ENCODE assay signal across 8 cellular contexts in genomic region chr18:68847219-68847860, GRCh38. TPM values are rescaled to one million over a fixed set of nuclear protein-coding genes. Genes with fewer than 3 reads are reported as not detected.
DNase-seq lines count a peak whose midpoint lies in the region; ATAC-seq and TF ChIP-seq lines count a peak whose summit lies in the region.

No MANE protein-coding gene starts in this region.

- no peak for DNase-seq in right atrium auricular region (ENCODE audit: low spot score)
- DNase-seq in cardiac septum (ENCODE audit: low spot score), result no peak
- DNase-seq in LHCN-M2 (ENCODE audit: low read depth), result peak; percentile 29
- peak; percentile 44 for DNase-seq in left kidney (ENCODE audit: low read depth, low spot score)
- no peak for DNase-seq in NCI-H524 treated with DMSO at 0.1 percent for 48 hours (lab: John Stamatoyannopoulos, UW)
- DNase-seq in activated CD4-positive, CD25-positive, alpha-beta regulatory T cell (lab: John Stamatoyannopoulos, UW), result no peak

- peak; percentile 49 to 72 for TF ChIP-seq CTCF in right atrium auricular region (IDR thresholded peaks at IDR 0.05)
- TF ChIP-seq CTCF in WI38 (IDR thresholded peaks at IDR 0.05; ENCODE audit: low read depth, low read length), result peak; percentile 55; the same call in 1 of the 2 replicates

- H3K27ac ChIP-seq in right atrium auricular region, result no peak overlapping the region

- H3K4me3 ChIP-seq in right atrium auricular region (no peak overlapping the region), WI38 (ENCODE audit: low read depth, low read length) (no peak overlapping the region)

- no peak for ATAC-seq in HG03039 (IDR thresholded peaks at IDR 0.05; ENCODE audit: unreplicated experiment)

- no peaks in the 10 kb centered on the region for H3K9me3 ChIP-seq in right atrium auricular region

- H3K36me3 ChIP-seq in right atrium auricular region, result no peaks in the 10 kb centered on the region

- no peaks in the 10 kb centered on the region for H3K27me3 ChIP-seq in right atrium auricular region

- intact Hi-C loops in cardiac septum (cut with DNase I), result loop anchor here (5.0 kb wide), 1 partner anchor 1240 kb away; no protein-coding TSS in a partner anchor

- no peaks in the 10 kb centered on the region for H3K4me1 ChIP-seq in right atrium auricular region

RNA-seq across cellular contexts. Expression of gene CCDC102B, which starts 49.5 kb away (rescaled TPM):
- total RNA-seq in right atrium auricular region (1 to 10 TPM; 2.5 to 5.9 TPM), cardiac septum (8.1 TPM), LHCN-M2 (2014; rRNA removed) (9.7 and 13.6 TPM in 2 replicates)
- polyA plus RNA-seq in LHCN-M2 (2012), result 2.2 TPM

Comparison
In these comparisons a context has a peak if more than half of its experiments do, and no peak if none do; other contexts are left out.
1. DNase-seq: peak in LHCN-M2 (single experiment) and left kidney (single experiment); none in right atrium auricular region (single experiment), cardiac septum (single experiment), NCI-H524 treated with DMSO at 0.1 percent for 48 hours (single experiment) and activated CD4-positive, CD25-positive, alpha-beta regulatory T cell (0 of 4).